Comparison of ENCODE assay signal across 26 cellular contexts in the genomic region with DNA sequence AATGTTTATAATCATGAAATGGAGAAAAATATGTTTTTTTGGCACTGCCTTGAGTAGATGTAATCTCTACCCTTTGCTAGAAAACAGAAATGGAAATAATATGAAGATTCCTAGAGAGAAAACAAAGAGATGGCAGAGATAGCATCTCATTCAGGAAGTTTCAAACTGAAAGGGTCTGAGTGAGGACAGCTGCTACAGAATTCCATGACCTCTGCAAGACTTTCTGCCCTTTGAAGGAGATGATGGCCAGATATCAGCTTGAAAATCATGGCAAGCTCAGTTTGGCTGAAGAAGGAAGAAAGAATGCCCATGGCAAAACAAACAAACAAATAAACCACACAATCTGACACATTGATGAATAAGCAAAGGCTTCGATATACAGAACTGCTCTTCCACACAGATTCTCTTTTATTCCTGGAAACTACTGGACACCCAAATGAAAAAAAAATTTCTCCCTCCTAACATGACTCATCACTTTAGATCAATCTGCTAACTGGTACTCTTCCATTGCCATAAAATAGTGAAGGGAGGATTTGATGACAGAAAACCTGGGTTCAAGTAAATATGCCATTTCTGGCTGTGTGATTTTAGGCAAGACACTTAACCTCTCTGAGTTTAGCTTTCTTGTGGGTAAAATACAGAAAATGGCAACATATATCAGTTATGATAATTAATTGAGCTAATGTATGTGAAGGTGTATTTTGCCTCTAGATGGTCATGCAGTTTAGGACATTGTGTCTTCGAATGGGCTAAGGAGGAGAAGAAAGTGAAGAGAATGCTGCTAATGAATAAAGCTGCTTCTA.
"Had no signal": no experiment of that assay in that cellular context is flagged by ENCODE, and none has a peak within 500 bp of the region (broad histone marks: within the 10 kb centered on the region; RNA-seq: fewer than 3 reads in every experiment).

No MANE protein-coding gene starts in this region.

- H3K36me3 ChIP-seq: left lung, ovary, right atrium auricular region, thyroid gland, upper lobe of right lung had no signal

- ATAC-seq: left lung; naive thymus-derived CD8-positive, alpha-beta T cell; psoas muscle; T-helper 17 cell; upper lobe of right lung had no signal

- DNase-seq: activated B cell treated with CpG ODN at 0.5 μM for 24 hours; activated CD4-positive, alpha-beta memory T cell treated with anti-CD3 and anti-CD28 coated beads for 36 hours; activated CD4-positive, alpha-beta T cell treated with anti-CD3 and anti-CD28 coated beads for 48 hours; activated naive CD4-positive, alpha-beta T cell treated with anti-CD3 and anti-CD28 coated beads for 36 hours; activated naive CD8-positive, alpha-beta T cell treated with anti-CD3 and anti-CD28 coated beads, Interleukin-2, amount 10 ng/mL, durations not matched to agents 7 days and 5 days; activated T-cell treated with anti-CD3 and anti-CD28 coated beads, Interleukin-2, amount 50 U/mL, for 48 hours; amygdala; effector CD4-positive, alpha-beta T cell; erythroblast; glutamatergic neuron; immature natural killer cell; left lung; naive thymus-derived CD8-positive, alpha-beta T cell; ovary; psoas muscle; stimulated activated CD4-positive, alpha-beta T cell treated with anti-CD3 and anti-CD28 coated beads, Interleukin-12 subunit alpha, Interleukin-12 subunit beta, amount 100 ng/mL, for 4 hours; stimulated activated CD4-positive, alpha-beta T cell treated with anti-CD3 and anti-CD28 coated beads, Interleukin-4, amount 100 ng/mL, for 4 hours; substantia nigra; T-helper 17 cell; thyroid gland; upper lobe of right lung had no signal

- H3K27ac ChIP-seq: hepatocyte, left lung, ovary, psoas muscle, right atrium auricular region, thyroid gland, upper lobe of right lung had no signal

- H3K4me2 ChIP-seq: hepatocyte had no signal

- H2AFZ ChIP-seq: hepatocyte had no signal

- H3K4me1 ChIP-seq: left lung, thyroid gland, upper lobe of right lung had no signal

- FAIRE-seq: endometrium, frontal cortex had no signal

- H3K27me3 ChIP-seq: hepatocyte, ovary, right atrium auricular region, thyroid gland had no signal

- H3K9me3 ChIP-seq: left lung, ovary, psoas muscle, right atrium auricular region, thyroid gland, upper lobe of right lung had no signal

- H3K4me3 ChIP-seq: hepatocyte, left lung, lung, ovary, psoas muscle, right atrium auricular region, thyroid gland, upper lobe of right lung had no signal
